Comparison of ENCODE assay signal across 1 cellular context in the genomic region with DNA sequence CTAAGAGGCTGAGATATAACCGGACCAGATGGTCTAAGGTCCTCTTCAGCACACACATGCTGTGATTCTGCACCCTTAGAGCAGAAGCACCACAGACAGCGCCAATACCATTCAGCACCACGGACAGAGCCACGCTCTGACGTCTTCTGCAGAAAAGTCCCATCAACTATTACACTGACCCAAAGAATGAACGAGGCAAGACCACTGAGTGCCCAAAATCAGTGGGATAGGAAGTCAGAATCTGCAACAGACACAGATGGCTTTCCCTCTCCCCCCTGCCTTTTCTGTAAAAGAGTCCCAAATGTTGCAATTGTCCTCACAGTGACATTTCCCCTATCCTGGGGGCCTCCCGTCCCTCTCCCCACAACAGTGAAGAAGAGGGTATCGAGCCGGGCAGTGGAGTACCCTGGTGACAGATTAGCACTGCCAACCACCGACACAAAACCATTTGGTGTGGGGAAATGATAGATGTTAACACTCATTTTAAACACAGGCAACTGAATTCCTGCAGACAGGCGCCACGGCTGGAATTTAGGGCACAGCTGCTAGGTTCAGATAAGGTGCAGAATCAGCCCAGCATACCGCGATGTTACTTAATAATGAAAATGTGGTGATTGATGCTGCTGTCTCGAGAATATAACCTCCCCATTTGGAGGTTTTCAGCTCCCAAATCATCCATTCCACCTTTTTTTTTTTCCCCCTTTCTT.
TF ChIP-seq lines count a peak whose summit lies in the region.

No MANE protein-coding gene starts in this region.

TF ChIP-seq in HepG2, 621 proteins besides CTCF, POLR2A, EP300 and RAD21 (continued from another document and continues in another):
- TF ChIP-seq, protein P1, sequence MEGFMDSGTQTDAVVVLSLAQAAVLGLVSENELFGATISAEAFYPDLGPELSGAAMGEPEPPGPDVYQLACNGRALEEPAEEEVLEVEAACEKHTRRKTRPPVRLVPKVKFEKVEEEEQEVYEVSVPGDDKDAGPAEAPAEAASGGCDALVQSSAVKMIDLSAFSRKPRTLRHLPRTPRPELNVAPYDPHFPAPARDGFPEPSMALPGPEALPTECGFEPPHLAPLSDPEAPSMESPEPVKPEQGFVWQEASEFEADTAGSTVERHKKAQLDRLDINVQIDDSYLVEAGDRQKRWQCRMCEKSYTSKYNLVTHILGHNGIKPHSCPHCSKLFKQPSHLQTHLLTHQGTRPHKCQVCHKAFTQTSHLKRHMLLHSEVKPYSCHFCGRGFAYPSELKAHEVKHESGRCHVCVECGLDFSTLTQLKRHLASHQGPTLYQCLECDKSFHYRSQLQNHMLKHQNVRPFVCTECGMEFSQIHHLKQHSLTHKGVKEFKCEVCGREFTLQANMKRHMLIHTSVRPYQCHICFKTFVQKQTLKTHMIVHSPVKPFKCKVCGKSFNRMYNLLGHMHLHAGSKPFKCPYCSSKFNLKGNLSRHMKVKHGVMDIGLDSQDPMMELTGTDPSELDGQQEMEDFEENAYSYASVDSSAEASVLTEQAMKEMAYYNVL (CRISPR knock-in tag; IDR thresholded peaks at IDR 0.05; ENCODE audit: borderline replicate concordance), result peak; percentile 93
- TF ChIP-seq, protein P2, sequence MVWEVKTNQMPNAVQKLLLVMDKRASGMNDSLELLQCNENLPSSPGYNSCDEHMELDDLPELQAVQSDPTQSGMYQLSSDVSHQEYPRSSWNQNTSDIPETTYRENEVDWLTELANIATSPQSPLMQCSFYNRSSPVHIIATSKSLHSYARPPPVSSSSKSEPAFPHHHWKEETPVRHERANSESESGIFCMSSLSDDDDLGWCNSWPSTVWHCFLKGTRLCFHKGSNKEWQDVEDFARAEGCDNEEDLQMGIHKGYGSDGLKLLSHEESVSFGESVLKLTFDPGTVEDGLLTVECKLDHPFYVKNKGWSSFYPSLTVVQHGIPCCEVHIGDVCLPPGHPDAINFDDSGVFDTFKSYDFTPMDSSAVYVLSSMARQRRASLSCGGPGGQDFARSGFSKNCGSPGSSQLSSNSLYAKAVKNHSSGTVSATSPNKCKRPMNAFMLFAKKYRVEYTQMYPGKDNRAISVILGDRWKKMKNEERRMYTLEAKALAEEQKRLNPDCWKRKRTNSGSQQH (CRISPR knock-in tag; IDR thresholded peaks at IDR 0.05; ENCODE audit: low read depth), result peak; percentile 100
- TF ChIP-seq HMGA1 (CRISPR knock-in tag; conservative IDR thresholded peaks at IDR 0.05) (no peak), ZNF44 (CRISPR knock-in tag; IDR thresholded peaks at IDR 0.05) (peak; percentile 100), ZNF720 (CRISPR knock-in tag; IDR thresholded peaks at IDR 0.05) (peak; percentile 99), ZNF530 (CRISPR knock-in tag; IDR thresholded peaks at IDR 0.05; ENCODE audit: low read depth) (peak; percentile 99), JDP2 (CRISPR knock-in tag; IDR thresholded peaks at IDR 0.05; ENCODE audit: borderline replicate concordance) (peak; percentile 97; the same call in 1 of the 2 replicates), NR2C2 (CRISPR knock-in tag; IDR thresholded peaks at IDR 0.05; ENCODE audit: borderline replicate concordance) (peak; percentile 56; the same call in 1 of the 2 replicates), PRMT3 (CRISPR knock-in tag; IDR thresholded peaks at IDR 0.05; ENCODE audit: borderline replicate concordance, low read depth) (peak; percentile 98; the same call in 1 of the 2 replicates), ZNF619 (CRISPR knock-in tag; IDR thresholded peaks at IDR 0.05) (peak; percentile 86; the same call in 1 of the 2 replicates), ZNF460 (CRISPR knock-in tag; IDR thresholded peaks at IDR 0.05; ENCODE audit: borderline replicate concordance) (no peak), PHF20 (CRISPR knock-in tag; IDR thresholded peaks at IDR 0.05) (peak; percentile 79), ZSCAN9 (CRISPR knock-in tag; IDR thresholded peaks at IDR 0.05; ENCODE audit: borderline replicate concordance) (peak; percentile 100), HNF4A (CRISPR knock-in tag; IDR thresholded peaks at IDR 0.05) (peak; percentile 47; the same call in 1 of the 2 replicates), HDAC2 (CRISPR knock-in tag; IDR thresholded peaks at IDR 0.05) (peak; percentile 99), AGO1 (IDR thresholded peaks at IDR 0.05; ENCODE audit: low read depth, low read length, poor library complexity, severe bottlenecking) (no peak), DNMT3B (CRISPR knock-in tag; conservative IDR thresholded peaks at IDR 0.05) (peak; percentile 100), JUN (CRISPR knock-in tag; IDR thresholded peaks at IDR 0.05) (peak; percentile 94), ZBTB3 (CRISPR knock-in tag; IDR thresholded peaks at IDR 0.05; ENCODE audit: borderline replicate concordance, low read depth) (peak; percentile 93; the same call in 1 of the 2 replicates), RNF2 (conservative IDR thresholded peaks at IDR 0.05; ENCODE audit: low read depth) (no peak), KMT2A (CRISPR knock-in tag; IDR thresholded peaks at IDR 0.05) (peak; percentile 94), PHF8 (CRISPR knock-in tag; IDR thresholded peaks at IDR 0.05) (peak; percentile 66), ZNF225 (CRISPR knock-in tag; IDR thresholded peaks at IDR 0.05) (peak; percentile 99; the same call in 1 of the 2 replicates), NKX3-1 (CRISPR knock-in tag; IDR thresholded peaks at IDR 0.05) (peak; percentile 100), YEATS2 (CRISPR knock-in tag; IDR thresholded peaks at IDR 0.05; ENCODE audit: borderline replicate concordance) (peak; percentile 95), SMARCC2 (IDR thresholded peaks at IDR 0.05) (no peak), ARHGAP35 (CRISPR knock-in tag; IDR thresholded peaks at IDR 0.05; ENCODE audit: borderline replicate concordance) (peak; percentile 100; the same call in 1 of the 2 replicates), ZBTB8A (CRISPR knock-in tag; IDR thresholded peaks at IDR 0.05; ENCODE audit: borderline replicate concordance, low read depth) (peak; percentile 90; the same call in 1 of the 2 replicates), NR3C1 (CRISPR knock-in tag; IDR thresholded peaks at IDR 0.05) (peak; percentile 98), KLF6 (CRISPR knock-in tag; IDR thresholded peaks at IDR 0.05) (peak; percentile 100), ZMAT3 (CRISPR knock-in tag; conservative IDR thresholded peaks at IDR 0.05) (peak; percentile 100), ZBTB7B (CRISPR knock-in tag; IDR thresholded peaks at IDR 0.05) (peak; percentile 99), NBN (conservative IDR thresholded peaks at IDR 0.05) (no peak), FOXK1 (CRISPR knock-in tag; IDR thresholded peaks at IDR 0.05; ENCODE audit: borderline replicate concordance, low read depth) (peak; percentile 100; the same call in 1 of the 2 replicates), FOXJ3 (CRISPR knock-in tag; IDR thresholded peaks at IDR 0.05; ENCODE audit: borderline replicate concordance) (peak; percentile 85), PHF21A (CRISPR knock-in tag; IDR thresholded peaks at IDR 0.05) (no peak)
- TF ChIP-seq, protein P3, sequence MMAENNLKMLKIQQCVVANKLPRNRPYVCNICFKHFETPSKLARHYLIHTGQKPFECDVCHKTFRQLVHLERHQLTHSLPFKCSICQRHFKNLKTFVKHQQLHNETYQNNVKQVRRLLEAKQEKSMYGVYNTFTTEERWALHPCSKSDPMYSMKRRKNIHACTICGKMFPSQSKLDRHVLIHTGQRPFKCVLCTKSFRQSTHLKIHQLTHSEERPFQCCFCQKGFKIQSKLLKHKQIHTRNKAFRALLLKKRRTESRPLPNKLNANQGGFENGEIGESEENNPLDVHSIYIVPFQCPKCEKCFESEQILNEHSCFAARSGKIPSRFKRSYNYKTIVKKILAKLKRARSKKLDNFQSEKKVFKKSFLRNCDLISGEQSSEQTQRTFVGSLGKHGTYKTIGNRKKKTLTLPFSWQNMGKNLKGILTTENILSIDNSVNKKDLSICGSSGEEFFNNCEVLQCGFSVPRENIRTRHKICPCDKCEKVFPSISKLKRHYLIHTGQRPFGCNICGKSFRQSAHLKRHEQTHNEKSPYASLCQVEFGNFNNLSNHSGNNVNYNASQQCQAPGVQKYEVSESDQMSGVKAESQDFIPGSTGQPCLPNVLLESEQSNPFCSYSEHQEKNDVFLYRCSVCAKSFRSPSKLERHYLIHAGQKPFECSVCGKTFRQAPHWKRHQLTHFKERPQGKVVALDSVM (CRISPR knock-in tag; IDR thresholded peaks at IDR 0.05), result peak; percentile 46; the same call in 1 of the 2 replicates
- TF ChIP-seq, protein P4, sequence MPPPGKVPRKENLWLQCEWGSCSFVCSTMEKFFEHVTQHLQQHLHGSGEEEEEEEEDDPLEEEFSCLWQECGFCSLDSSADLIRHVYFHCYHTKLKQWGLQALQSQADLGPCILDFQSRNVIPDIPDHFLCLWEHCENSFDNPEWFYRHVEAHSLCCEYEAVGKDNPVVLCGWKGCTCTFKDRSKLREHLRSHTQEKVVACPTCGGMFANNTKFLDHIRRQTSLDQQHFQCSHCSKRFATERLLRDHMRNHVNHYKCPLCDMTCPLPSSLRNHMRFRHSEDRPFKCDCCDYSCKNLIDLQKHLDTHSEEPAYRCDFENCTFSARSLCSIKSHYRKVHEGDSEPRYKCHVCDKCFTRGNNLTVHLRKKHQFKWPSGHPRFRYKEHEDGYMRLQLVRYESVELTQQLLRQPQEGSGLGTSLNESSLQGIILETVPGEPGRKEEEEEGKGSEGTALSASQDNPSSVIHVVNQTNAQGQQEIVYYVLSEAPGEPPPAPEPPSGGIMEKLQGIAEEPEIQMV (CRISPR knock-in tag; IDR thresholded peaks at IDR 0.05; ENCODE audit: low read depth), result peak; percentile 96
- TF ChIP-seq, protein P5, sequence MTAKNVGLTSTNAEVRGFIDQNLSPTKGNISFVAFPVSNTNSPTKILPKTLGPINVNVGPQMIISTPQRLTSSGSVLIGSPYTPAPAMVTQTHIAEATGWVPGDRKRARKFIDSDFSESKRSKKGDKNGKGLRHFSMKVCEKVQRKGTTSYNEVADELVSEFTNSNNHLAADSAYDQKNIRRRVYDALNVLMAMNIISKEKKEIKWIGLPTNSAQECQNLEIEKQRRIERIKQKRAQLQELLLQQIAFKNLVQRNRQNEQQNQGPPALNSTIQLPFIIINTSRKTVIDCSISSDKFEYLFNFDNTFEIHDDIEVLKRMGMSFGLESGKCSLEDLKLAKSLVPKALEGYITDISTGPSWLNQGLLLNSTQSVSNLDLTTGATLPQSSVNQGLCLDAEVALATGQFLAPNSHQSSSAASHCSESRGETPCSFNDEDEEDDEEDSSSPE (CRISPR knock-in tag; IDR thresholded peaks at IDR 0.05), result peak; percentile 81
- TF ChIP-seq, protein P6, sequence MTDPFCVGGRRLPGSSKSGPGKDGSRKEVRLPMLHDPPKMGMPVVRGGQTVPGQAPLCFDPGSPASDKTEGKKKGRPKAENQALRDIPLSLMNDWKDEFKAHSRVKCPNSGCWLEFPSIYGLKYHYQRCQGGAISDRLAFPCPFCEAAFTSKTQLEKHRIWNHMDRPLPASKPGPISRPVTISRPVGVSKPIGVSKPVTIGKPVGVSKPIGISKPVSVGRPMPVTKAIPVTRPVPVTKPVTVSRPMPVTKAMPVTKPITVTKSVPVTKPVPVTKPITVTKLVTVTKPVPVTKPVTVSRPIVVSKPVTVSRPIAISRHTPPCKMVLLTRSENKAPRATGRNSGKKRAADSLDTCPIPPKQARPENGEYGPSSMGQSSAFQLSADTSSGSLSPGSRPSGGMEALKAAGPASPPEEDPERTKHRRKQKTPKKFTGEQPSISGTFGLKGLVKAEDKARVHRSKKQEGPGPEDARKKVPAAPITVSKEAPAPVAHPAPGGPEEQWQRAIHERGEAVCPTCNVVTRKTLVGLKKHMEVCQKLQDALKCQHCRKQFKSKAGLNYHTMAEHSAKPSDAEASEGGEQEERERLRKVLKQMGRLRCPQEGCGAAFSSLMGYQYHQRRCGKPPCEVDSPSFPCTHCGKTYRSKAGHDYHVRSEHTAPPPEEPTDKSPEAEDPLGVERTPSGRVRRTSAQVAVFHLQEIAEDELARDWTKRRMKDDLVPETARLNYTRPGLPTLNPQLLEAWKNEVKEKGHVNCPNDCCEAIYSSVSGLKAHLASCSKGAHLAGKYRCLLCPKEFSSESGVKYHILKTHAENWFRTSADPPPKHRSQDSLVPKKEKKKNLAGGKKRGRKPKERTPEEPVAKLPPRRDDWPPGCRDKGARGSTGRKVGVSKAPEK (CRISPR knock-in tag; IDR thresholded peaks at IDR 0.05; ENCODE audit: borderline replicate concordance), result no peak
- TF ChIP-seq, protein P7, sequence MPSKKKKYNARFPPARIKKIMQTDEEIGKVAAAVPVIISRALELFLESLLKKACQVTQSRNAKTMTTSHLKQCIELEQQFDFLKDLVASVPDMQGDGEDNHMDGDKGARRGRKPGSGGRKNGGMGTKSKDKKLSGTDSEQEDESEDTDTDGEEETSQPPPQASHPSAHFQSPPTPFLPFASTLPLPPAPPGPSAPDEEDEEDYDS (CRISPR knock-in tag; IDR thresholded peaks at IDR 0.05), result peak; percentile 87
- TF ChIP-seq, protein P8, sequence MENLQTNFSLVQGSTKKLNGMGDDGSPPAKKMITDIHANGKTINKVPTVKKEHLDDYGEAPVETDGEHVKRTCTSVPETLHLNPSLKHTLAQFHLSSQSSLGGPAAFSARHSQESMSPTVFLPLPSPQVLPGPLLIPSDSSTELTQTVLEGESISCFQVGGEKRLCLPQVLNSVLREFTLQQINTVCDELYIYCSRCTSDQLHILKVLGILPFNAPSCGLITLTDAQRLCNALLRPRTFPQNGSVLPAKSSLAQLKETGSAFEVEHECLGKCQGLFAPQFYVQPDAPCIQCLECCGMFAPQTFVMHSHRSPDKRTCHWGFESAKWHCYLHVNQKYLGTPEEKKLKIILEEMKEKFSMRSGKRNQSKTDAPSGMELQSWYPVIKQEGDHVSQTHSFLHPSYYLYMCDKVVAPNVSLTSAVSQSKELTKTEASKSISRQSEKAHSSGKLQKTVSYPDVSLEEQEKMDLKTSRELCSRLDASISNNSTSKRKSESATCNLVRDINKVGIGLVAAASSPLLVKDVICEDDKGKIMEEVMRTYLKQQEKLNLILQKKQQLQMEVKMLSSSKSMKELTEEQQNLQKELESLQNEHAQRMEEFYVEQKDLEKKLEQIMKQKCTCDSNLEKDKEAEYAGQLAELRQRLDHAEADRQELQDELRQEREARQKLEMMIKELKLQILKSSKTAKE (CRISPR knock-in tag; IDR thresholded peaks at IDR 0.05; ENCODE audit: borderline replicate concordance), result peak; percentile 63
- TF ChIP-seq, protein P9, sequence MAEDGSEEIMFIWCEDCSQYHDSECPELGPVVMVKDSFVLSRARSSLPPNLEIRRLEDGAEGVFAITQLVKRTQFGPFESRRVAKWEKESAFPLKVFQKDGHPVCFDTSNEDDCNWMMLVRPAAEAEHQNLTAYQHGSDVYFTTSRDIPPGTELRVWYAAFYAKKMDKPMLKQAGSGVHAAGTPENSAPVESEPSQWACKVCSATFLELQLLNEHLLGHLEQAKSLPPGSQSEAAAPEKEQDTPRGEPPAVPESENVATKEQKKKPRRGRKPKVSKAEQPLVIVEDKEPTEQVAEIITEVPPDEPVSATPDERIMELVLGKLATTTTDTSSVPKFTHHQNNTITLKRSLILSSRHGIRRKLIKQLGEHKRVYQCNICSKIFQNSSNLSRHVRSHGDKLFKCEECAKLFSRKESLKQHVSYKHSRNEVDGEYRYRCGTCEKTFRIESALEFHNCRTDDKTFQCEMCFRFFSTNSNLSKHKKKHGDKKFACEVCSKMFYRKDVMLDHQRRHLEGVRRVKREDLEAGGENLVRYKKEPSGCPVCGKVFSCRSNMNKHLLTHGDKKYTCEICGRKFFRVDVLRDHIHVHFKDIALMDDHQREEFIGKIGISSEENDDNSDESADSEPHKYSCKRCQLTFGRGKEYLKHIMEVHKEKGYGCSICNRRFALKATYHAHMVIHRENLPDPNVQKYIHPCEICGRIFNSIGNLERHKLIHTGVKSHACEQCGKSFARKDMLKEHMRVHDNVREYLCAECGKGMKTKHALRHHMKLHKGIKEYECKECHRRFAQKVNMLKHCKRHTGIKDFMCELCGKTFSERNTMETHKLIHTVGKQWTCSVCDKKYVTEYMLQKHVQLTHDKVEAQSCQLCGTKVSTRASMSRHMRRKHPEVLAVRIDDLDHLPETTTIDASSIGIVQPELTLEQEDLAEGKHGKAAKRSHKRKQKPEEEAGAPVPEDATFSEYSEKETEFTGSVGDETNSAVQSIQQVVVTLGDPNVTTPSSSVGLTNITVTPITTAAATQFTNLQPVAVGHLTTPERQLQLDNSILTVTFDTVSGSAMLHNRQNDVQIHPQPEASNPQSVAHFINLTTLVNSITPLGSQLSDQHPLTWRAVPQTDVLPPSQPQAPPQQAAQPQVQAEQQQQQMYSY (CRISPR knock-in tag; IDR thresholded peaks at IDR 0.05), result peak; percentile 89
